Comparison of ENCODE assay signal across 16 cellular contexts in genomic region chr3:45618081-45618509, GRCh38. TPM values are rescaled to one million over a fixed set of nuclear protein-coding genes. Genes with fewer than 3 reads are reported as not detected.
DNase-seq lines count a peak whose midpoint lies in the region; ATAC-seq and TF ChIP-seq lines count a peak whose summit lies in the region.
"Had no signal": no experiment of that assay in that cellular context is flagged by ENCODE, and none has a peak within 500 bp of the region (broad histone marks: within the 10 kb centered on the region; RNA-seq: fewer than 3 reads in every experiment).

No MANE protein-coding gene starts in this region.

- H3K4me3 ChIP-seq in heart left ventricle = no peak overlapping the region
- H3K4me3 ChIP-seq: SJCRH30, skin epidermis had no signal

- DNase-seq in ACHN (peak; percentile 16), WTC11 (ENCODE audit: low spot score) (no peak), heart left ventricle (peak in 2 of 5 donors; percentile 57 to 76), osteocyte (ENCODE audit: extremely low spot score, unreplicated experiment) (no peak)
- no peak for DNase-seq in stimulated activated CD4-positive, alpha-beta T cell treated with anti-CD3 and anti-CD28 coated beads, Interleukin-4, amount 100 ng/mL, for 24 hours
- no peak for DNase-seq in stimulated activated CD4-positive, alpha-beta T cell treated with anti-CD3 and anti-CD28 coated beads, Interleukin-2, amount 100 ng/mL, for 24 hours
- no peak for DNase-seq in stimulated activated CD4-positive, alpha-beta T cell treated with anti-CD3 and anti-CD28 coated beads, Interleukin-2, amount 100 ng/mL, for 48 hours
- DNase-seq: activated CD8-positive, alpha-beta memory T cell treated with anti-CD3 and anti-CD28 coated beads for 24 hours; activated gamma-delta T cell treated with Interleukin-2 at 50 U/mL for 16 hours; DMS53; kidney glomerular epithelial cell; natural killer cell; NCI-H2171; SJCRH30 had no signal

- peaks cover 0 to 58% (median 26%) of the 10 kb centered on the region in 12 donors for H3K4me1 ChIP-seq in heart left ventricle

- ATAC-seq in WTC11 (peak; percentile 48), heart left ventricle (peak; percentile 47 to 88 (median 76)), GM21723 (IDR thresholded peaks at IDR 0.05; ENCODE audit: unreplicated experiment) (no peak)

- CTCF ChIA-PET in WTC11 (lab: Charles Lee) = interaction anchor here (1.0 to 2.2 kb wide), 3 partner anchors 38 to 71 kb away, joined by 3 to 14 read pairs (median 7); no protein-coding TSS in a partner anchor

- H3K27ac Mint-ChIP-seq in WTC11 (no peak overlapping the region), osteocyte (ENCODE audit: unreplicated experiment) (peak overlapping the region; percentile 23)

- H3K27me3 Mint-ChIP-seq in WTC11 (ENCODE audit: low read depth) = no peaks in the 10 kb centered on the region
- no peaks in the 10 kb centered on the region for H3K27me3 Mint-ChIP-seq in osteocyte (ENCODE audit: unreplicated experiment)

- H3K27me3 ChIP-seq in heart left ventricle = no peaks in the 10 kb centered on the region
- H3K27me3 ChIP-seq: SJCRH30 had no signal

- no peaks in the 10 kb centered on the region for H3K9me3 Mint-ChIP-seq in WTC11
- H3K9me3 Mint-ChIP-seq in osteocyte (ENCODE audit: unreplicated experiment) = no peaks in the 10 kb centered on the region
- H3K9me3 Mint-ChIP-seq: natural killer cell had no signal

- POLR2A ChIA-PET in WTC11 (lab: Charles Lee) = no interaction called here

- peak overlapping the region in 3 of 12 donors; percentile 5 to 39 (median 13) for H3K27ac ChIP-seq in heart left ventricle
- H3K27ac ChIP-seq: SJCRH30, skin epidermis had no signal

- peaks cover 0 to 15% (median 3%) of the 10 kb centered on the region in 9 donors for H3K36me3 ChIP-seq in heart left ventricle

- H3K9me3 ChIP-seq in heart left ventricle = no peaks in the 10 kb centered on the region
- H3K9me3 ChIP-seq: SJCRH30 had no signal

- intact Hi-C loops in heart left ventricle (cut with DNase I) = no loop called here

- H3K4me3 Mint-ChIP-seq in WTC11 (no peak overlapping the region), osteocyte (ENCODE audit: unreplicated experiment) (no peak overlapping the region)
- H3K4me3 Mint-ChIP-seq: natural killer cell had no signal

- 51 to 65% (median 56%) methylated on average over 6 to 8 of the region's 8 CpGs for WGBS in heart left ventricle, 4 donors

- TF ChIP-seq CTCF in WTC11 (IDR thresholded peaks at IDR 0.05) (no peak), heart left ventricle (IDR thresholded peaks at IDR 0.05) (no peak), osteocyte (IDR thresholded peaks at IDR 0.05) (no peak)

- TF ChIP-seq POLR2A in heart left ventricle (IDR thresholded peaks at IDR 0.05) = no peak

- H3K4me1 Mint-ChIP-seq in WTC11 (peaks cover 12% of the 10 kb centered on the region), osteocyte (ENCODE audit: unreplicated experiment) (peaks cover 43% of the 10 kb centered on the region)

- in situ Hi-C loops in ACHN (cut with HindIII; ENCODE audit: low pct_ligation_motif_present, low pct_unique_long_range_greater_than_20kb, low sequenced_read_pairs) = no loop called here

- H3K36me3 Mint-ChIP-seq in WTC11 = peaks cover 2% of the 10 kb centered on the region; the same call in 1 of the 2 replicates
- no peaks in the 10 kb centered on the region for H3K36me3 Mint-ChIP-seq in osteocyte (ENCODE audit: unreplicated experiment)
- H3K36me3 Mint-ChIP-seq: natural killer cell had no signal

TF ChIP-seq in WTC11, 78 proteins besides CTCF, POLR2A, EP300 and RAD21 (continues in another document):
- TF ChIP-seq EMX1 (CRISPR knock-in tag; IDR thresholded peaks at IDR 0.05) (no peak), ZNF317 (CRISPR knock-in tag; IDR thresholded peaks at IDR 0.05; ENCODE audit: borderline replicate concordance, low read depth) (no peak), ZNF219 (CRISPR knock-in tag; IDR thresholded peaks at IDR 0.05; ENCODE audit: borderline replicate concordance) (no peak), USF1 (CRISPR knock-in tag; IDR thresholded peaks at IDR 0.05) (no peak), SOX15 (CRISPR knock-in tag; IDR thresholded peaks at IDR 0.05) (no peak), PRRX2 (CRISPR knock-in tag; IDR thresholded peaks at IDR 0.05) (no peak), TP53 (CRISPR knock-in tag; IDR thresholded peaks at IDR 0.05) (no peak), ATF1 (CRISPR knock-in tag; IDR thresholded peaks at IDR 0.05) (no peak), GRHL2 (CRISPR knock-in tag; IDR thresholded peaks at IDR 0.05; ENCODE audit: insufficient replicate concordance, severe bottlenecking) (no peak), ZNF396 (CRISPR knock-in tag; IDR thresholded peaks at IDR 0.05; ENCODE audit: borderline replicate concordance) (no peak), CREB1 (CRISPR knock-in tag; IDR thresholded peaks at IDR 0.05) (no peak), AR (CRISPR knock-in tag; IDR thresholded peaks at IDR 0.05) (no peak), FOXP4 (CRISPR knock-in tag; IDR thresholded peaks at IDR 0.05) (no peak), KAT7 (CRISPR knock-in tag; IDR thresholded peaks at IDR 0.05; ENCODE audit: borderline replicate concordance) (no peak), STAT6 (CRISPR knock-in tag; conservative IDR thresholded peaks at IDR 0.05; ENCODE audit: low read depth) (no peak)

RNA-seq across cellular contexts. Expression of gene LIMD1, which starts 23.5 kb away (rescaled TPM):
- total RNA-seq in WTC11 (2021) (35.6 to 41.7 TPM (median 36.5 TPM) in 3 replicates), heart left ventricle (10 to 100 TPM; 24.8 to 42.8 (median 32.9) TPM), osteocyte (28.3 and 33.8 TPM in 2 replicates)
- 10 to 100 TPM; 14.4 to 17.7 TPM for polyA plus RNA-seq in heart left ventricle
